In the genomic region with DNA sequence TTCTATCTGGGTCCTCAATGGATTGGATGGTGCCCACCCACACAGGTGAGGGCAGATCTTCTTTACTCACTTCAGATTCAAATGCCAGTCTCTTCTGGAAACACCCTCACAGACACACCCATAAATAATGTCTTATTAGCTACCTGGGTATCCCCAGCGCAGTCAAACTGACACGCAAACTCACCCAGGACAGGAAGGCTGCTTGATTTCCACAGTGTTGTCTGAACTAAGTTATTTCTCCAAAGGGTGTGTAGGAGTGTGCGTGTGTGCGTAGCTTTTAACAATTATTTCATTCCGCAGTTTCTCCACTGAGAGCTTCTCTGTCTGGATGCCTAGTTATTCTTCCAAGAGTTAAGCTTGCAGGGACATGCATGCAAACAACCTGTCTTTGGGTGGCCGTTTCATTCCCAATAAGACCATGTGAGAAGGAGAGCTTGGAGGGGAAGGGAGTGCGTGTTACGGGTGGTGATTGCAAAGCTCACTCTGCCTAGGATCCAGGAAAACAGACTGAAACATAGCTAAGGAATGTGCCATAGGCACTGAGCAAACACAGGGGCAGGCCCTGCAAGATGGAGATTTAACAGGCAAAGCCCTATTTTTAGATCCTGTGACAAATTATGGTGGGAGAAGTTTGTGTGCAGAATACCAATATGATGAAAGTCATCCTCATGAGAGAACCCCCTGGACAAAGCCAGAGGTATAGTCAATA, we compare ENCODE assay signal across 15 cellular contexts.
DNase-seq lines count a peak whose midpoint lies in the region; TF ChIP-seq lines count a peak whose summit lies in the region.
"Had no signal": no experiment of that assay in that cellular context is flagged by ENCODE, and none has a peak within 500 bp of the region (broad histone marks: within the 10 kb centered on the region; RNA-seq: fewer than 3 reads in every experiment).

No MANE protein-coding gene starts in this region.

- H3K4me1 ChIP-seq in fibroblast of lung (ENCODE audit: control insufficient read depth, extremely low read depth, insufficient read depth, low read length) = no peaks in the 10 kb centered on the region
- peaks cover 5% of the 10 kb centered on the region for H3K4me1 ChIP-seq in rectal smooth muscle tissue (ENCODE audit: control insufficient read depth, insufficient read depth, low read length)
- H3K4me1 ChIP-seq in Peyer's patch = no peaks in the 10 kb centered on the region
- no peaks in the 10 kb centered on the region for H3K4me1 ChIP-seq in effector memory CD4-positive, alpha-beta T cell (ENCODE audit: control insufficient read depth, insufficient read depth, low read length, poor library complexity, severe bottlenecking)
- H3K4me1 ChIP-seq: HAP-1 had no signal

- no peaks in the 10 kb centered on the region for H4K20me1 ChIP-seq in fibroblast of lung (ENCODE audit: control insufficient read depth, extremely low read depth, insufficient read depth, low read length)

- H3K4me3 ChIP-seq in BJ (ENCODE audit: low read depth, low read length) (no peak overlapping the region), fibroblast of lung (replicated peaks in 1 of 4; ENCODE audit: control extremely low read depth in 1 of 4, insufficient read depth in 1 of 4, low read depth in 3 of 4, low read length in 4 of 4) (no peak overlapping the region), rectal smooth muscle tissue (ENCODE audit: low read length) (no peak overlapping the region), Peyer's patch (no peak overlapping the region)
- H3K4me3 ChIP-seq in effector memory CD4-positive, alpha-beta T cell (ENCODE audit: insufficient read depth, low read depth, low read length, poor library complexity, severe bottlenecking) = no peak overlapping the region
- H3K4me3 ChIP-seq: HAP-1 had no signal

- H3K9ac ChIP-seq in fibroblast of lung (ENCODE audit: insufficient read depth, low read length) = no peak overlapping the region
- no peak overlapping the region for H3K9ac ChIP-seq in rectal smooth muscle tissue (ENCODE audit: low read length)

- no peaks in the 10 kb centered on the region for H3K36me3 ChIP-seq in BJ (ENCODE audit: control insufficient read depth, insufficient read depth, low read length)
- H3K36me3 ChIP-seq in fibroblast of lung (ENCODE audit: control insufficient read depth, insufficient read depth, low read length) = no peaks in the 10 kb centered on the region
- H3K36me3 ChIP-seq in rectal smooth muscle tissue (ENCODE audit: control insufficient read depth, insufficient read depth, low read length) = no peaks in the 10 kb centered on the region
- no peaks in the 10 kb centered on the region for H3K36me3 ChIP-seq in Peyer's patch
- no peaks in the 10 kb centered on the region for H3K36me3 ChIP-seq in effector memory CD4-positive, alpha-beta T cell (ENCODE audit: control insufficient read depth, insufficient read depth, low read length)
- H3K36me3 ChIP-seq: HAP-1 had no signal

- no peaks in the 10 kb centered on the region for H3K9me3 ChIP-seq in fibroblast of lung (ENCODE audit: control insufficient read depth, insufficient read depth, low read depth, low read length)
- H3K9me3 ChIP-seq in Peyer's patch = no peaks in the 10 kb centered on the region
- H3K9me3 ChIP-seq in effector memory CD4-positive, alpha-beta T cell (ENCODE audit: control insufficient read depth, low read length) = no peaks in the 10 kb centered on the region
- H3K9me3 ChIP-seq: HAP-1 had no signal

- CTCF ChIA-PET in BJ (lab: Yijun Ruan, JAX) = interaction anchor here (0.6 to 1.3 kb wide), 2 partner anchors 9 to 178 kb away, joined by 3 to 4 read pairs; no protein-coding TSS in a partner anchor
- CTCF ChIA-PET in RWPE1 (lab: Yijun Ruan, JAX) = interaction anchor here (0.8 to 1.1 kb wide), 2 partner anchors 16 to 390 kb away, joined by 3 read pairs; no protein-coding TSS in a partner anchor

- no peak for TF ChIP-seq POLR2A in Peyer's patch (IDR thresholded peaks at IDR 0.05)

- POLR2A ChIA-PET in BJ (lab: Charles Lee) (interaction anchor here (0.7 kb wide), 1 partner anchor 11 kb away, joined by 4 read pairs; no protein-coding TSS in a partner anchor), RWPE1 (lab: Yijun Ruan, JAX; ENCODE audit: low non-redundant PET) (no interaction called here)

- H3K79me2 ChIP-seq in fibroblast of lung (ENCODE audit: control insufficient read depth, insufficient read depth, low read length) = no peaks in the 10 kb centered on the region

- TF ChIP-seq CTCF in BJ (IDR thresholded peaks at IDR 0.05; ENCODE audit: insufficient read depth, low read depth, low read length) (no peak), RWPE1 (conservative IDR thresholded peaks at IDR 0.05; ENCODE audit: low read depth) (no peak), fibroblast of lung (conservative IDR thresholded peaks at IDR 0.05 in 1 of 2, IDR thresholded peaks at IDR 0.05 in 1 of 2; ENCODE audit: low read depth in 1 of 2, low read length in 2 of 2) (no peak), Peyer's patch (IDR thresholded peaks at IDR 0.05) (no peak)

- H3K27ac ChIP-seq in RWPE1 (peak overlapping the region; percentile 0; the same call in 1 of the 2 replicates), fibroblast of lung (ENCODE audit: insufficient read depth, low read length) (no peak overlapping the region), rectal smooth muscle tissue (ENCODE audit: low read depth, low read length) (peak overlapping the region; percentile 28), Peyer's patch (no peak overlapping the region)
- no peak overlapping the region for H3K27ac ChIP-seq in effector memory CD4-positive, alpha-beta T cell (ENCODE audit: insufficient read depth, low read length, poor library complexity, severe bottlenecking)

- H3K4me2 ChIP-seq in fibroblast of lung (ENCODE audit: extremely low read depth, insufficient read depth, low read length) = no peak overlapping the region

- peak; percentile 87 for DNase-seq in BJ (ENCODE audit: low read depth)
- peak; percentile 66 for DNase-seq in RWPE1 (ENCODE audit: low spot score)
- peak; percentile 38 to 73 for DNase-seq in fibroblast of lung (ENCODE audit: low read depth in 2 of 2)
- DNase-seq in Peyer's patch = no peak
- DNase-seq in SW 1271 (lab: John Stamatoyannopoulos, UW) = no peak
- DNase-seq in effector memory CD4-positive, alpha-beta T cell = no peak
- DNase-seq in NCI-H2107 (lab: John Stamatoyannopoulos, UW) = no peak
- DNase-seq: activated CD4-positive, CD25-positive, alpha-beta regulatory T cell treated with anti-CD3 and anti-CD28 coated beads, Interleukin-2, amount 50 U/mL, for 72 hours; activated T-cell treated with anti-CD3 and anti-CD28 coated beads, Interleukin-2, amount 50 U/mL, for 72 hours; CD8-positive, alpha-beta T cell; MM.1S; naive B cell; stimulated activated naive CD4-positive, alpha-beta T cell had no signal

- H3K27me3 ChIP-seq in BJ (ENCODE audit: control insufficient read depth, insufficient read depth, low read length) = no peaks in the 10 kb centered on the region; the same call in 1 of the 2 replicates
- H3K27me3 ChIP-seq in fibroblast of lung (ENCODE audit: control insufficient read depth, insufficient read depth, low read length) = peaks cover 6% of the 10 kb centered on the region
- no peaks in the 10 kb centered on the region for H3K27me3 ChIP-seq in rectal smooth muscle tissue (ENCODE audit: control insufficient read depth, insufficient read depth, low read length)
- no peaks in the 10 kb centered on the region for H3K27me3 ChIP-seq in Peyer's patch
- peaks cover 4% of the 10 kb centered on the region for H3K27me3 ChIP-seq in effector memory CD4-positive, alpha-beta T cell (replicated peaks; ENCODE audit: control insufficient read depth, insufficient read depth, low read length, poor library complexity, severe bottlenecking)

- no peak overlapping the region for H2AFZ ChIP-seq in fibroblast of lung (ENCODE audit: low read length)

Comparison
In these comparisons a context has a peak if more than half of its experiments do, and no peak if none do; other contexts are left out.
1. DNase-seq: peak in BJ (single experiment), RWPE1 (single experiment) and fibroblast of lung (2 of 2); none in Peyer's patch (0 of 3), SW 1271 (0 of 2), effector memory CD4-positive, alpha-beta T cell (0 of 3) and NCI-H2107 (single experiment).
2. H3K27ac ChIP-seq: peak in RWPE1 (single experiment) and rectal smooth muscle tissue (single experiment); none in fibroblast of lung (single experiment), Peyer's patch (0 of 4) and effector memory CD4-positive, alpha-beta T cell (single experiment).